Comparison of ENCODE assay signal across 11 cellular contexts in the genomic region with DNA sequence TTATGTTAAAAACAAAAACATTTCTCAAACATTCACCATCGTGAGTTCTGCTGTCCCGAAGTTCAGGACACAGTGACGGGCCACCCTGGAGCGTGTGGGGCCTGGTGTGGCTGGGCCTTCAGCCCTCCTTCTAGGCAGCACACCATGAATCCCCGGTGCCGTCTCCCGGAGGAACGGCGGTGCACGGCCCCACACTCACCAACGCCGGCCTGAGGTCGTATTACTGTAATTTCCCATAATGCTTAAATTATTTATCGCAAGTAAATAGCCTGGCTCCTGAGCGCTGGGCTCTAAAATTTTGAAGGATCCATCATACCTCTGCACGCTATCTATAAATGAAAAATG. TPM values are rescaled to one million over a fixed set of nuclear protein-coding genes. Genes with fewer than 3 reads are reported as not detected.
DNase-seq lines count a peak whose midpoint lies in the region; ATAC-seq and TF ChIP-seq lines count a peak whose summit lies in the region.
"Had no signal": no experiment of that assay in that cellular context is flagged by ENCODE, and none has a peak within 500 bp of the region (broad histone marks: within the 10 kb centered on the region; RNA-seq: fewer than 3 reads in every experiment).

No MANE protein-coding gene starts in this region.

- no peak for TF ChIP-seq CTCF in VCaP (conservative IDR thresholded peaks at IDR 0.05)

- H3K36me3 Mint-ChIP-seq in activated T-cell treated with anti-CD3 and anti-CD28 coated beads, Interleukin-2, amount 50 U/mL, for 72 hours (ENCODE audit: insufficient read depth in 2 of 2), result peaks cover 0 to 1% of the 10 kb centered on the region in 2 donors
- H3K36me3 Mint-ChIP-seq in stimulated activated memory B cell treated with anti-CD40 and anti-IgM and Interleukin-4, amounts not matched to agents 10 μg/mL and 1 μg/mL and 100 μg/mL, for 72 hours, result no peaks in the 10 kb centered on the region

- no peaks in the 10 kb centered on the region for H3K9me3 Mint-ChIP-seq in activated T-cell treated with anti-CD3 and anti-CD28 coated beads, Interleukin-2, amount 50 U/mL, for 72 hours
- no peaks in the 10 kb centered on the region for H3K9me3 Mint-ChIP-seq in stimulated activated memory B cell treated with anti-CD40 and anti-IgM and Interleukin-4, amounts not matched to agents 10 μg/mL and 1 μg/mL and 100 μg/mL, for 72 hours

- peak overlapping the region; percentile 95 for H3K4me3 Mint-ChIP-seq in activated T-cell treated with anti-CD3 and anti-CD28 coated beads, Interleukin-2, amount 50 U/mL, for 72 hours
- H3K4me3 Mint-ChIP-seq in stimulated activated memory B cell treated with anti-CD40 and anti-IgM and Interleukin-4, amounts not matched to agents 10 μg/mL and 1 μg/mL and 100 μg/mL, for 72 hours, result peak overlapping the region; percentile 23

- H3K27me3 Mint-ChIP-seq in activated T-cell treated with anti-CD3 and anti-CD28 coated beads, Interleukin-2, amount 50 U/mL, for 72 hours (ENCODE audit: low read depth), result peaks cover 4% of the 10 kb centered on the region
- peaks cover 21% of the 10 kb centered on the region for H3K27me3 Mint-ChIP-seq in stimulated activated memory B cell treated with anti-CD40 and anti-IgM and Interleukin-4, amounts not matched to agents 10 μg/mL and 1 μg/mL and 100 μg/mL, for 72 hours

- ATAC-seq in activated T-cell treated with anti-CD3 and anti-CD28 coated beads, Interleukin-2, amount 50 U/mL, for 72 hours (replicated peaks in 1 of 2), result no peak
- ATAC-seq in stimulated activated memory B cell treated with anti-CD40 and anti-IgM and Interleukin-4, amounts not matched to agents 10 μg/mL and 1 μg/mL and 100 μg/mL, for 72 hours, result no peak

- peaks cover 19% of the 10 kb centered on the region for H3K4me1 Mint-ChIP-seq in activated T-cell treated with anti-CD3 and anti-CD28 coated beads, Interleukin-2, amount 50 U/mL, for 72 hours (ENCODE audit: low read depth)
- peaks cover 8% of the 10 kb centered on the region for H3K4me1 Mint-ChIP-seq in stimulated activated memory B cell treated with anti-CD40 and anti-IgM and Interleukin-4, amounts not matched to agents 10 μg/mL and 1 μg/mL and 100 μg/mL, for 72 hours

- no peak overlapping the region for H3K27ac Mint-ChIP-seq in activated T-cell treated with anti-CD3 and anti-CD28 coated beads, Interleukin-2, amount 50 U/mL, for 72 hours
- no peak overlapping the region for H3K27ac Mint-ChIP-seq in stimulated activated memory B cell treated with anti-CD40 and anti-IgM and Interleukin-4, amounts not matched to agents 10 μg/mL and 1 μg/mL and 100 μg/mL, for 72 hours

- DNase-seq in activated T-cell treated with anti-CD3 and anti-CD28 coated beads, Interleukin-2, amount 50 U/mL, for 72 hours, result no peak
- no peak for DNase-seq in activated T-cell treated with anti-CD3 and anti-CD28 coated beads, Interleukin-2, amount 50 U/mL, for 48 hours
- DNase-seq in islet precursor cell (peak; percentile 21), NCI-H1092 (lab: John Stamatoyannopoulos, UW) (no peak), NCI-H1694 treated with DMSO at 0.1 percent for 48 hours (lab: John Stamatoyannopoulos, UW) (no peak), midbrain (lab: John Stamatoyannopoulos, UW) (no peak)
- DNase-seq: MV-4-11 had no signal

- H3K27ac ChIP-seq in VCaP, result peak overlapping the region; percentile 80
- H3K27ac ChIP-seq: left lung, parathyroid adenoma had no signal

RNA-seq across cellular contexts. Expression of a gene that starts 1.4 kb away (rescaled TPM):
- 10 to 100 TPM; 17.2 to 22.7 TPM for total RNA-seq in activated T-cell treated with anti-CD3 and anti-CD28 coated beads, Interleukin-2, amount 50 U/mL, for 72 hours

RNA-seq across cellular contexts. Expression of a gene that starts 25.7 kb away (rescaled TPM):
- total RNA-seq in activated T-cell treated with anti-CD3 and anti-CD28 coated beads, Interleukin-2, amount 50 U/mL, for 72 hours, result 1 to 10 TPM; 4.8 to 5.3 TPM
